In genomic region chr12:104321949-104322348, GRCh38 we compare ENCODE assay signal across 28 cellular contexts.
"Had no signal": no experiment of that assay in that cellular context is flagged by ENCODE, and none has a peak within 500 bp of the region (broad histone marks: within the 10 kb centered on the region; RNA-seq: fewer than 3 reads in every experiment).

No MANE protein-coding gene starts in this region.

- H3K4me3 ChIP-seq: adrenal gland, body of pancreas, esophagus squamous epithelium, mucosa of descending colon, sigmoid colon, suprapubic skin, tibial nerve had no signal

- H3K4me3 Mint-ChIP-seq: activated CD8-positive, alpha-beta T cell treated with anti-CD3 and anti-CD28 coated beads for 36 hours; activated naive CD4-positive, alpha-beta T cell treated with anti-CD3 and anti-CD28 coated beads for 36 hours; activated naive CD8-positive, alpha-beta T cell treated with anti-CD3 and anti-CD28 coated beads for 36 hours; activated T-helper 1 cell treated with anti-CD3 and anti-CD28 coated beads, Interleukin-12 subunit alpha, Interleukin-12 subunit beta, Interleukin-2, Interleukin-4 antibody, amounts not matched to agents 30 ng/mL and 10 ng/mL and 1 ng/mL, durations not matched to agents 14 hours and 24 hours and 36 hours; natural killer cell treated with Interleukin-12 subunit alpha and Interleukin-12 subunit beta and Interleukin-15 and Interleukin-18, amount 100 ng/mL, for 72 hours had no signal

- H3K27ac Mint-ChIP-seq: activated CD8-positive, alpha-beta T cell treated with anti-CD3 and anti-CD28 coated beads for 36 hours; activated naive CD4-positive, alpha-beta T cell treated with anti-CD3 and anti-CD28 coated beads for 36 hours; activated naive CD8-positive, alpha-beta T cell treated with anti-CD3 and anti-CD28 coated beads for 36 hours; activated T-helper 1 cell treated with anti-CD3 and anti-CD28 coated beads, Interleukin-12 subunit alpha, Interleukin-12 subunit beta, Interleukin-2, Interleukin-4 antibody, amounts not matched to agents 30 ng/mL and 10 ng/mL and 1 ng/mL, durations not matched to agents 14 hours and 24 hours and 36 hours; natural killer cell treated with Interleukin-12 subunit alpha and Interleukin-12 subunit beta and Interleukin-15 and Interleukin-18, amount 100 ng/mL, for 72 hours; progenitor cell of endocrine pancreas had no signal

- H3K4me1 ChIP-seq: adrenal gland, body of pancreas, esophagus squamous epithelium, suprapubic skin had no signal

- H3K27me3 ChIP-seq: adrenal gland, body of pancreas, esophagus squamous epithelium, sigmoid colon, suprapubic skin, tibial nerve had no signal

- ATAC-seq: activated CD8-positive, alpha-beta T cell treated with anti-CD3 and anti-CD28 coated beads for 36 hours; body of pancreas; left cardiac atrium; left ventricle myocardium superior; mucosa of descending colon; natural killer cell treated with Interleukin-12 subunit alpha and Interleukin-12 subunit beta and Interleukin-15 and Interleukin-18, amount 100 ng/mL, for 72 hours had no signal

- H3K27me3 Mint-ChIP-seq: activated CD8-positive, alpha-beta T cell treated with anti-CD3 and anti-CD28 coated beads for 36 hours; activated naive CD8-positive, alpha-beta T cell treated with anti-CD3 and anti-CD28 coated beads for 36 hours; natural killer cell treated with Interleukin-12 subunit alpha and Interleukin-12 subunit beta and Interleukin-15 and Interleukin-18, amount 100 ng/mL, for 72 hours; progenitor cell of endocrine pancreas had no signal

- H3K9me3 ChIP-seq: adrenal gland, body of pancreas, esophagus squamous epithelium, mucosa of descending colon, sigmoid colon, suprapubic skin, tibial nerve had no signal

- DNase-seq: activated CD4-positive, alpha-beta T cell treated with anti-CD3 and anti-CD28 coated beads, Interleukin-2, amount 50 U/mL, for 1 hour; activated CD8-positive, alpha-beta T cell treated with anti-CD3 and anti-CD28 coated beads for 36 hours; activated effector memory CD4-positive, alpha-beta T cell treated with anti-CD3 and anti-CD28 coated beads, Interleukin-2, amount 50 U/mL, for 16 hours; activated naive CD4-positive, alpha-beta T cell treated with anti-CD3 and anti-CD28 coated beads for 36 hours; activated naive CD8-positive, alpha-beta T cell treated with anti-CD3 and anti-CD28 coated beads for 36 hours; activated T-cell treated with anti-CD3 and anti-CD28 coated beads for 4 hours; adrenal gland; aorta; body of pancreas; dermis blood vessel endothelial cell; effector CD4-positive, alpha-beta T cell; esophagus squamous epithelium; hippocampal formation; left cardiac atrium; left ventricle myocardium superior; mucosa of descending colon; retina; sigmoid colon; small intestine; stimulated activated CD4-positive, alpha-beta T cell treated with anti-CD3 and anti-CD28 coated beads, Interleukin-4, amount 100 ng/mL, for 24 hours; stimulated activated CD8-positive, alpha-beta memory T cell treated with anti-CD3 and anti-CD28 coated beads, Interleukin-4, amount 100 ng/mL, for 48 hours; stimulated activated naive CD4-positive, alpha-beta T cell had no signal

- H3K27ac ChIP-seq: adrenal gland, body of pancreas, epithelial cell of prostate, esophagus squamous epithelium, sigmoid colon, suprapubic skin, tibial nerve had no signal

- H3K9me3 Mint-ChIP-seq: activated CD8-positive, alpha-beta T cell treated with anti-CD3 and anti-CD28 coated beads for 36 hours; activated naive CD4-positive, alpha-beta T cell treated with anti-CD3 and anti-CD28 coated beads for 36 hours; activated naive CD8-positive, alpha-beta T cell treated with anti-CD3 and anti-CD28 coated beads for 36 hours; activated T-helper 1 cell treated with anti-CD3 and anti-CD28 coated beads, Interleukin-12 subunit alpha, Interleukin-12 subunit beta, Interleukin-2, Interleukin-4 antibody, amounts not matched to agents 30 ng/mL and 10 ng/mL and 1 ng/mL, durations not matched to agents 14 hours and 24 hours and 36 hours; natural killer cell treated with Interleukin-12 subunit alpha and Interleukin-12 subunit beta and Interleukin-15 and Interleukin-18, amount 100 ng/mL, for 72 hours had no signal
